Comparison of ENCODE assay signal across 9 cellular contexts in genomic region chr20:11676618-11677289, GRCh38.
DNase-seq lines count a peak whose midpoint lies in the region; ATAC-seq and TF ChIP-seq lines count a peak whose summit lies in the region.
"Had no signal": no experiment of that assay in that cellular context is flagged by ENCODE, and none has a peak within 500 bp of the region (broad histone marks: within the 10 kb centered on the region; RNA-seq: fewer than 3 reads in every experiment).

No MANE protein-coding gene starts in this region.

- intact Hi-C loops in PC-3 (cut with micrococcal nuclease): no loop called here

- H3K9me2 ChIP-seq in PC-3 (replicated peaks; ENCODE audit: low read length): no peaks in the 10 kb centered on the region

- H3K9me3 ChIP-seq in PC-3 (ENCODE audit: low read length): no peaks in the 10 kb centered on the region

- H3K27ac ChIP-seq in PC-3 (ENCODE audit: low read length): no peak overlapping the region

- no peaks in the 10 kb centered on the region for H3K9me3 Mint-ChIP-seq in nephron progenitor cell

- no peaks in the 10 kb centered on the region for H3K4me1 ChIP-seq in PC-3 (ENCODE audit: insufficient read depth, low read length)

- H3K36me3 ChIP-seq in PC-3 (ENCODE audit: low read depth, low read length): no peaks in the 10 kb centered on the region

- ATAC-seq in HG03097 (IDR thresholded peaks at IDR 0.05; ENCODE audit: low FRiP score, unreplicated experiment) (peak; percentile 89), PC-3 (peak; percentile 71)

- BruUV-seq in PC-3 (replicated peaks; lab: Mats Ljungman, UMichigan): no TSS peak

- no peaks in the 10 kb centered on the region for H3K79me2 ChIP-seq in PC-3 (ENCODE audit: low read length)

- peaks cover 31% of the 10 kb centered on the region for H3K4me1 Mint-ChIP-seq in nephron progenitor cell
- H3K4me1 Mint-ChIP-seq: B cell had no signal

- H3F3A ChIP-seq in PC-3 (ENCODE audit: low read length, unreplicated experiment): no peaks in the 10 kb centered on the region

- no peak overlapping the region for H3K4me3 Mint-ChIP-seq in nephron progenitor cell
- H3K4me3 Mint-ChIP-seq: B cell had no signal

- H3K36me3 Mint-ChIP-seq in nephron progenitor cell (ENCODE audit: low read depth): no peaks in the 10 kb centered on the region

- peaks cover 7% of the 10 kb centered on the region for H3K27me3 Mint-ChIP-seq in nephron progenitor cell (ENCODE audit: low read depth, poor library complexity)
- H3K27me3 Mint-ChIP-seq: B cell had no signal

- H4K20me1 ChIP-seq in PC-3 (ENCODE audit: low read length): no peaks in the 10 kb centered on the region

- H3K4me2 ChIP-seq in PC-3 (ENCODE audit: low read length): peak overlapping the region; percentile 69

- DNase-seq in NCI-H1436 (lab: John Stamatoyannopoulos, UW): peak; percentile 19
- DNase-seq in NCI-H1436 treated with DMSO at 0.1 percent for 48 hours (lab: John Stamatoyannopoulos, UW): no peak
- peak; percentile 64 for DNase-seq in PC-3
- no peak for DNase-seq in epithelial cell of proximal tubule (ENCODE audit: low read depth)
- peak; percentile 79 for DNase-seq in nephron progenitor cell
- DNase-seq in effector CD8-positive, alpha-beta T cell (lab: John Stamatoyannopoulos, UW): no peak
- no peak for DNase-seq in NCI-H226

- CTCF ChIA-PET in PC-3 (lab: Charles Lee): interaction anchor here (0.6 kb wide), 1 partner anchor 677 kb away, joined by 12 read pairs; no protein-coding TSS in a partner anchor

- peak overlapping the region; percentile 66 for H2AFZ ChIP-seq in PC-3 (ENCODE audit: low read length)

- H3K27me3 ChIP-seq in PC-3 (ENCODE audit: low read length): peaks cover 18% of the 10 kb centered on the region; the same call in 1 of the 2 replicates

- H3K27ac Mint-ChIP-seq in nephron progenitor cell: no peak overlapping the region
- H3K27ac Mint-ChIP-seq: B cell had no signal

- H3K4me3 ChIP-seq in PC-3 (ENCODE audit: low read length): peak overlapping the region; percentile 52
- no peak overlapping the region for H3K4me3 ChIP-seq in epithelial cell of proximal tubule (ENCODE audit: low read depth, low read length)

- no peak overlapping the region for H3K9ac ChIP-seq in PC-3 (ENCODE audit: low read length)

- POLR2A ChIA-PET in PC-3 (lab: Charles Lee; ENCODE audit: unreplicated experiment): interaction anchor here (0.6 kb wide), 1 partner anchor 512 kb away, joined by 3 read pairs; no protein-coding TSS in a partner anchor

- TF ChIP-seq CTCF in PC-3 (conservative IDR thresholded peaks at IDR 0.05; ENCODE audit: low read depth, low read length) (peak; percentile 96), epithelial cell of proximal tubule (conservative IDR thresholded peaks at IDR 0.05; ENCODE audit: low read depth, low read length) (peak; percentile 97), nephron progenitor cell (IDR thresholded peaks at IDR 0.05) (peak; percentile 88)

Comparison
In these comparisons a context has a peak if more than half of its experiments do, and no peak if none do; other contexts are left out.
1. DNase-seq: peak in NCI-H1436 (single experiment), PC-3 (single experiment) and nephron progenitor cell (single experiment); none in NCI-H1436 treated with DMSO at 0.1 percent for 48 hours (single experiment), epithelial cell of proximal tubule (single experiment), effector CD8-positive, alpha-beta T cell (single experiment) and NCI-H226 (single experiment).
2. Peak in every context shown above with its lines, with median percentiles within 50 percentile points of each other: CTCF ChIP-seq.